Comparison of ENCODE assay signal across 16 cellular contexts in genomic region chr14:30600907-30601578, GRCh38. TPM values are rescaled to one million over a fixed set of nuclear protein-coding genes. Genes with fewer than 3 reads are reported as not detected.
A peak's percentile ranks its signal among the peaks of the same experiment; 100 is the strongest.
DNase-seq lines count a peak whose midpoint lies in the region; ATAC-seq and TF ChIP-seq lines count a peak whose summit lies in the region.
"Had no signal": no experiment of that assay in that cellular context is flagged by ENCODE, and none has a peak within 500 bp of the region (broad histone marks: within the 10 kb centered on the region; RNA-seq: fewer than 3 reads in every experiment).

No MANE protein-coding gene starts in this region.

- H3K36me3 ChIP-seq in HEK293 (ENCODE audit: control insufficient read depth in 2 of 2, insufficient read depth in 1 of 2, low read length in 2 of 2) = peaks cover 59 to 76% of the 10 kb centered on the region in 2 experiments
- H3K36me3 ChIP-seq in gastrocnemius medialis = peaks cover 0 to 18% of the 10 kb centered on the region in 2 donors

- ATAC-seq in activated T-cell treated with anti-CD3 and anti-CD28 coated beads, Interleukin-2, amount 50 U/mL, for 72 hours (replicated peaks in 1 of 2) = no peak
- no peak for ATAC-seq in activated T-helper 17 cell treated with anti-CD3 and anti-CD28 coated beads, Interleukin-2, amount 50 U/mL, for 72 hours (replicated peaks)
- peak; percentile 97 to 98 for ATAC-seq in gastrocnemius medialis
- ATAC-seq: A549, GM23338 had no signal

- no peaks in the 10 kb centered on the region for H3K9me3 Mint-ChIP-seq in activated T-cell treated with anti-CD3 and anti-CD28 coated beads, Interleukin-2, amount 50 U/mL, for 72 hours
- H3K9me3 Mint-ChIP-seq in activated T-helper 17 cell treated with anti-CD3 and anti-CD28 coated beads, Interleukin-2, amount 50 U/mL, for 72 hours = no peaks in the 10 kb centered on the region
- H3K9me3 Mint-ChIP-seq in activated CD4-positive, alpha-beta memory T cell treated with anti-CD3 and anti-CD28 coated beads, Interleukin-2, amount 10 ng/mL, durations not matched to agents 7 days and 5 days = no peaks in the 10 kb centered on the region
- H3K9me3 Mint-ChIP-seq: GM23338 had no signal

- intact Hi-C loops in gastrocnemius medialis (cut with DNase I; ENCODE audit: low total_unique reads) = no loop called here

- H3K9me3 ChIP-seq in HEK293 (ENCODE audit: control insufficient read depth, insufficient read depth, low read depth, low read length) = no peaks in the 10 kb centered on the region
- H3K9me3 ChIP-seq in gastrocnemius medialis = no peaks in the 10 kb centered on the region
- H3K9me3 ChIP-seq: A549 had no signal

- no peaks in the 10 kb centered on the region for H3K27me3 ChIP-seq in gastrocnemius medialis

- H3K27ac ChIP-seq in HEK293 (ENCODE audit: extremely low read depth, low read depth, low read length) = no peak overlapping the region
- peak overlapping the region; percentile 59 to 77 (median 67) for H3K27ac ChIP-seq in gastrocnemius medialis
- H3K27ac ChIP-seq: A549 had no signal

- H3K4me1 Mint-ChIP-seq in activated T-cell treated with anti-CD3 and anti-CD28 coated beads, Interleukin-2, amount 50 U/mL, for 72 hours (ENCODE audit: low read depth) = no peaks in the 10 kb centered on the region
- H3K4me1 Mint-ChIP-seq in activated T-helper 17 cell treated with anti-CD3 and anti-CD28 coated beads, Interleukin-2, amount 50 U/mL, for 72 hours = no peaks in the 10 kb centered on the region
- H3K4me1 Mint-ChIP-seq in activated CD4-positive, alpha-beta memory T cell treated with anti-CD3 and anti-CD28 coated beads, Interleukin-2, amount 10 ng/mL, durations not matched to agents 7 days and 5 days = no peaks in the 10 kb centered on the region
- H3K4me1 Mint-ChIP-seq: GM23338 had no signal

- POLR2A ChIA-PET in HEK293 (lab: Yijun Ruan, JAX) = no interaction called here
- POLR2A ChIA-PET in activated CD4-positive, alpha-beta memory T cell treated with anti-CD3 and anti-CD28 coated beads, Interleukin-2, amount 10 ng/mL, durations not matched to agents 7 days and 5 days (lab: Charles Lee) = no interaction called here

- in situ Hi-C loops in gastrocnemius medialis (cut with MboI; ENCODE audit: low sequenced_read_pairs in 4 of 4) = no loop called here

- peaks cover 3 to 10% of the 10 kb centered on the region in 2 donors for H3K36me3 Mint-ChIP-seq in activated T-cell treated with anti-CD3 and anti-CD28 coated beads, Interleukin-2, amount 50 U/mL, for 72 hours (ENCODE audit: insufficient read depth in 2 of 2)
- peaks cover 91% of the 10 kb centered on the region for H3K36me3 Mint-ChIP-seq in activated T-helper 17 cell treated with anti-CD3 and anti-CD28 coated beads, Interleukin-2, amount 50 U/mL, for 72 hours (ENCODE audit: low read depth)
- peaks cover 46% of the 10 kb centered on the region for H3K36me3 Mint-ChIP-seq in activated CD4-positive, alpha-beta memory T cell treated with anti-CD3 and anti-CD28 coated beads, Interleukin-2, amount 10 ng/mL, durations not matched to agents 7 days and 5 days (ENCODE audit: low read depth)

- CTCF ChIA-PET in HEK293 (lab: Yijun Ruan, JAX) = interaction anchor here (1.1 to 1.5 kb wide), 2 partner anchors 8 to 10 kb away, joined by 3 to 4 read pairs; no protein-coding TSS in a partner anchor
- CTCF ChIA-PET in activated CD4-positive, alpha-beta memory T cell treated with anti-CD3 and anti-CD28 coated beads, Interleukin-2, amount 10 ng/mL, durations not matched to agents 7 days and 5 days (lab: Charles Lee) = no interaction called here

- no peak for DNase-seq in activated T-cell treated with anti-CD3 and anti-CD28 coated beads, Interleukin-2, amount 50 U/mL, for 72 hours
- no peak for DNase-seq in activated T-cell treated with anti-CD3 and anti-CD28 coated beads for 4 hours
- peak; percentile 8 to 43 for DNase-seq in gastrocnemius medialis
- DNase-seq in T-helper 9 cell = no peak
- no peak for DNase-seq in NCI-H146 treated with DMSO at 0.1 percent for 48 hours (lab: John Stamatoyannopoulos, UW; ENCODE audit: unreplicated experiment)
- no peak for DNase-seq in activated CD4-positive, alpha-beta memory T cell treated with anti-CD3 and anti-CD28 coated beads, Interleukin-2, amount 10 ng/mL, durations not matched to agents 7 days and 5 days
- DNase-seq: C1 segment of cervical spinal cord, NCI-H1048, NCI-H1436 treated with DMSO at 0.1 percent for 48 hours, NCI-H2081 treated with DMSO at 0.1 percent for 48 hours, NCI-H510A, NCI-H774 had no signal

- peak overlapping the region; percentile 35 for H3K27ac Mint-ChIP-seq in activated T-cell treated with anti-CD3 and anti-CD28 coated beads, Interleukin-2, amount 50 U/mL, for 72 hours
- H3K27ac Mint-ChIP-seq in activated T-helper 17 cell treated with anti-CD3 and anti-CD28 coated beads, Interleukin-2, amount 50 U/mL, for 72 hours = peak overlapping the region; percentile 8
- H3K27ac Mint-ChIP-seq in activated CD4-positive, alpha-beta memory T cell treated with anti-CD3 and anti-CD28 coated beads, Interleukin-2, amount 10 ng/mL, durations not matched to agents 7 days and 5 days = no peak overlapping the region
- H3K27ac Mint-ChIP-seq: GM23338 had no signal

- H3K4me1 ChIP-seq in HEK293 (ENCODE audit: control insufficient read depth, insufficient read depth, low read length) = no peaks in the 10 kb centered on the region
- H3K4me1 ChIP-seq in gastrocnemius medialis = peaks cover 14 to 20% of the 10 kb centered on the region in 2 donors

- no peak overlapping the region for H3K4me3 ChIP-seq in HEK293 (ENCODE audit: low read depth, low read length)
- no peak overlapping the region for H3K4me3 ChIP-seq in gastrocnemius medialis
- H3K4me3 ChIP-seq: A549, GM23338 had no signal

- H3K4me3 Mint-ChIP-seq in activated T-cell treated with anti-CD3 and anti-CD28 coated beads, Interleukin-2, amount 50 U/mL, for 72 hours = no peak overlapping the region
- no peak overlapping the region for H3K4me3 Mint-ChIP-seq in activated T-helper 17 cell treated with anti-CD3 and anti-CD28 coated beads, Interleukin-2, amount 50 U/mL, for 72 hours
- no peak overlapping the region for H3K4me3 Mint-ChIP-seq in activated CD4-positive, alpha-beta memory T cell treated with anti-CD3 and anti-CD28 coated beads, Interleukin-2, amount 10 ng/mL, durations not matched to agents 7 days and 5 days
- H3K4me3 Mint-ChIP-seq: GM23338 had no signal

- TF ChIP-seq CTCF in HEK293 (tag by site-specific recombination; IDR thresholded peaks at IDR 0.05) = no peak
- TF ChIP-seq CTCF in gastrocnemius medialis (IDR thresholded peaks at IDR 0.05 in 4 of 5, conservative IDR thresholded peaks at IDR 0.05 in 1 of 5) = no peak

- no peak for TF ChIP-seq POLR2A in gastrocnemius medialis (IDR thresholded peaks at IDR 0.05)

- no peaks in the 10 kb centered on the region for H3K27me3 Mint-ChIP-seq in activated T-cell treated with anti-CD3 and anti-CD28 coated beads, Interleukin-2, amount 50 U/mL, for 72 hours (ENCODE audit: low read depth)
- no peaks in the 10 kb centered on the region for H3K27me3 Mint-ChIP-seq in activated T-helper 17 cell treated with anti-CD3 and anti-CD28 coated beads, Interleukin-2, amount 50 U/mL, for 72 hours
- no peaks in the 10 kb centered on the region for H3K27me3 Mint-ChIP-seq in activated CD4-positive, alpha-beta memory T cell treated with anti-CD3 and anti-CD28 coated beads, Interleukin-2, amount 10 ng/mL, durations not matched to agents 7 days and 5 days

TF ChIP-seq in HEK293, 187 proteins besides CTCF, POLR2A, EP300 and RAD21:
- no peak for TF ChIP-seq RBAK (tag by site-specific recombination; IDR thresholded peaks at IDR 0.05)
- TF ChIP-seq ZFHX2 (tag by site-specific recombination; conservative IDR thresholded peaks at IDR 0.05) = peak; percentile 45
- no peak for TF ChIP-seq ZNF311 (tag by site-specific recombination; IDR thresholded peaks at IDR 0.05; ENCODE audit: borderline replicate concordance)
- no peak for TF ChIP-seq ZNF654 (tag by site-specific recombination; IDR thresholded peaks at IDR 0.05; ENCODE audit: low read depth)
- TF ChIP-seq WT1 (tag by site-specific recombination; IDR thresholded peaks at IDR 0.05) = no peak
- TF ChIP-seq EGR2 (tag by site-specific recombination; IDR thresholded peaks at IDR 0.05; ENCODE audit: low read depth) = peak; percentile 66

RNA-seq across cellular contexts. Expression of gene SCFD1, which starts 21.1 kb away (rescaled TPM):
- total RNA-seq in activated T-cell treated with anti-CD3 and anti-CD28 coated beads, Interleukin-2, amount 50 U/mL, for 72 hours = 10 to 100 TPM; 63.8 to 64.0 TPM
- 10 to 100 TPM; 53.9 to 70.7 TPM for total RNA-seq in activated T-helper 17 cell treated with anti-CD3 and anti-CD28 coated beads, Interleukin-2, amount 50 U/mL, for 72 hours
- total RNA-seq in gastrocnemius medialis = 10 to 100 TPM; 21.5 to 30.7 (median 28.2) TPM
- total RNA-seq in activated CD4-positive, alpha-beta memory T cell treated with anti-CD3 and anti-CD28 coated beads, Interleukin-2, amount 10 ng/mL, durations not matched to agents 7 days and 5 days = 10 to 100 TPM; 61.8 to 65.4 TPM

RNA-seq across cellular contexts. Expression of gene G2E3, which starts 42.1 kb away (rescaled TPM):
- total RNA-seq in activated T-cell treated with anti-CD3 and anti-CD28 coated beads, Interleukin-2, amount 50 U/mL, for 72 hours = 10 to 100 TPM; 31.6 to 37.0 TPM
- 10 to 100 TPM; 30.0 to 40.5 TPM for total RNA-seq in activated T-helper 17 cell treated with anti-CD3 and anti-CD28 coated beads, Interleukin-2, amount 50 U/mL, for 72 hours
- total RNA-seq in gastrocnemius medialis = 1 to 10 TPM; 3.3 to 5.4 (median 4.4) TPM
- 10 to 100 TPM; 37.8 to 37.9 TPM for total RNA-seq in activated CD4-positive, alpha-beta memory T cell treated with anti-CD3 and anti-CD28 coated beads, Interleukin-2, amount 10 ng/mL, durations not matched to agents 7 days and 5 days

Comparison
In these comparisons a context has a peak if more than half of its experiments do, and no peak if none do; other contexts are left out.
1. ATAC-seq: peak in gastrocnemius medialis (2 of 2); none in activated T-cell treated with anti-CD3 and anti-CD28 coated beads, Interleukin-2, amount 50 U/mL, for 72 hours (0 of 2) and activated T-helper 17 cell treated with anti-CD3 and anti-CD28 coated beads, Interleukin-2, amount 50 U/mL, for 72 hours (single experiment).
2. DNase-seq: peak in gastrocnemius medialis (2 of 2); none in activated T-cell treated with anti-CD3 and anti-CD28 coated beads, Interleukin-2, amount 50 U/mL, for 72 hours (0 of 2), activated T-cell treated with anti-CD3 and anti-CD28 coated beads for 4 hours (single experiment), T-helper 9 cell (single experiment), NCI-H146 treated with DMSO at 0.1 percent for 48 hours (single experiment) and activated CD4-positive, alpha-beta memory T cell treated with anti-CD3 and anti-CD28 coated beads, Interleukin-2, amount 10 ng/mL, durations not matched to agents 7 days and 5 days (single experiment).
3. RNA of gene G2E3, which starts 42.1 kb away (total RNA-seq): 30.0 to 40.5 TPM in activated T-helper 17 cell treated with anti-CD3 and anti-CD28 coated beads, Interleukin-2, amount 50 U/mL, for 72 hours, 37.8 to 37.9 TPM in activated CD4-positive, alpha-beta memory T cell treated with anti-CD3 and anti-CD28 coated beads, Interleukin-2, amount 10 ng/mL, durations not matched to agents 7 days and 5 days and 31.6 to 37.0 TPM in activated T-cell treated with anti-CD3 and anti-CD28 coated beads, Interleukin-2, amount 50 U/mL, for 72 hours; 3.3 to 5.4 TPM in gastrocnemius medialis; every median in the first group is over 4 times any median in the second.